In genomic region chr5:149256451-149256850, GRCh38 we compare ENCODE assay signal across 33 cellular contexts. TPM values are rescaled to one million over a fixed set of nuclear protein-coding genes. Genes with fewer than 3 reads are reported as not detected.
DNase-seq lines count a peak whose midpoint lies in the region; ATAC-seq and TF ChIP-seq lines count a peak whose summit lies in the region.
"Had no signal": no experiment of that assay in that cellular context is flagged by ENCODE, and none has a peak within 500 bp of the region (broad histone marks: within the 10 kb centered on the region; RNA-seq: fewer than 3 reads in every experiment).

No MANE protein-coding gene starts in this region.

- no peak overlapping the region for H3K4me3 ChIP-seq in SJSA1
- no peak overlapping the region for H3K4me3 ChIP-seq in fibroblast of villous mesenchyme (ENCODE audit: low read depth, low read length)
- H3K4me3 ChIP-seq: GM12878, heart right ventricle, neural progenitor cell, right atrium auricular region had no signal

- ATAC-seq in HG02973 (IDR thresholded peaks at IDR 0.05; ENCODE audit: unreplicated experiment) (no peak), HG03045 (IDR thresholded peaks at IDR 0.05; ENCODE audit: unreplicated experiment) (no peak)
- ATAC-seq: activated CD8-positive, alpha-beta T cell treated with anti-CD3 and anti-CD28 coated beads for 36 hours; GM12878; heart right ventricle; HepG2; left cardiac atrium; stimulated activated naive CD8-positive, alpha-beta T cell treated with anti-CD3 and anti-CD28 coated beads, Interleukin-15, Interleukin-2, amounts not matched to agents 100 U/mL and 50 U/mL, for 24 hours had no signal

- peaks cover 34% of the 10 kb centered on the region for H3K4me1 ChIP-seq in SJSA1 (replicated peaks)
- H3K4me1 ChIP-seq: heart right ventricle, neural progenitor cell, right atrium auricular region had no signal

- H3K27ac ChIP-seq in SJSA1 = peak overlapping the region; percentile 77
- H3K27ac ChIP-seq: heart right ventricle, neural progenitor cell, right atrium auricular region had no signal

- no peaks in the 10 kb centered on the region for H3K9me3 ChIP-seq in SJSA1 (replicated peaks)
- H3K9me3 ChIP-seq: heart right ventricle, right atrium auricular region had no signal

- no peak for TF ChIP-seq CTCF in fibroblast of villous mesenchyme (IDR thresholded peaks at IDR 0.05; ENCODE audit: insufficient read depth, low read depth, low read length)

- H3K36me3 ChIP-seq in SJSA1 = peaks cover 26% of the 10 kb centered on the region
- H3K36me3 ChIP-seq: neural progenitor cell had no signal

- DNase-seq in GM03348 (ENCODE audit: low spot score) (peak; percentile 40), SJSA1 (ENCODE audit: low read depth in 1 of 2, low spot score in 2 of 2) (peak in 1 of 2 experiments; percentile 57), fibroblast of villous mesenchyme (ENCODE audit: low read depth) (peak; percentile 21), renal cortical epithelial cell (ENCODE audit: low read depth) (peak; percentile 81)
- DNase-seq in stimulated activated naive CD4-positive, alpha-beta T cell treated with Interleukin-2 at 50 U/mL for 16 hours (lab: John Stamatoyannopoulos, UW) = no peak
- no peak for DNase-seq in effector CD8-positive, alpha-beta T cell (lab: John Stamatoyannopoulos, UW)
- DNase-seq: activated CD8-positive, alpha-beta memory T cell treated with anti-CD3 and anti-CD28 coated beads, Interleukin-2, amount 50 U/mL, for 48 hours; activated CD8-positive, alpha-beta T cell treated with anti-CD3 and anti-CD28 coated beads for 36 hours; activated naive CD4-positive, alpha-beta T cell treated with anti-CD3 and anti-CD28 coated beads, Interleukin-2, amount 10 ng/mL, durations not matched to agents 7 days and 5 days; AML-193; anterior cingulate cortex; caudate nucleus; CD4-positive, alpha-beta T cell; cortex of kidney; DND-41; foreskin melanocyte; H7; heart right ventricle; Kasumi-1; left cardiac atrium; mammary epithelial cell; NCI-H1436 treated with DMSO at 0.1 percent for 48 hours; NCI-H345; NCI-H748 treated with DMSO at 0.1 percent for 48 hours; SHP77 treated with DMSO at 0.1 percent for 48 hours; stimulated activated CD4-positive, alpha-beta T cell treated with anti-CD3 and anti-CD28 coated beads, Interleukin-1b, Interleukin-23, amount 100 ng/mL, for 48 hours; stimulated activated naive CD8-positive, alpha-beta T cell treated with anti-CD3 and anti-CD28 coated beads, Interleukin-15, Interleukin-2, amounts not matched to agents 100 U/mL and 50 U/mL, for 24 hours had no signal

- H3K27me3 ChIP-seq in SJSA1 (replicated peaks) = no peaks in the 10 kb centered on the region
- H3K27me3 ChIP-seq: heart right ventricle, right atrium auricular region had no signal

RNA-seq across cellular contexts. Expression of gene AFAP1L1, which starts 15.2 kb away (rescaled TPM):
- total RNA-seq in SJSA1 (2014; rRNA removed; shearing (Covaris generic)) = 26.6 and 33.2 TPM in 2 replicates
- total RNA-seq in fibroblast of villous mesenchyme (10.8 and 11.9 TPM in 2 replicates), renal cortical epithelial cell (21.9 and 30.0 TPM in 2 replicates)
- total RNA-seq: GM12878 had no signal

Comparison
In these comparisons a context has a peak if more than half of its experiments do, and no peak if none do; other contexts are left out.
1. DNase-seq: peak in GM03348 (single experiment), fibroblast of villous mesenchyme (single experiment) and renal cortical epithelial cell (single experiment); none in stimulated activated naive CD4-positive, alpha-beta T cell treated with Interleukin-2 at 50 U/mL for 16 hours (single experiment) and effector CD8-positive, alpha-beta T cell (single experiment).